ENCODE assay signal across 1 cellular context in the genomic region with DNA sequence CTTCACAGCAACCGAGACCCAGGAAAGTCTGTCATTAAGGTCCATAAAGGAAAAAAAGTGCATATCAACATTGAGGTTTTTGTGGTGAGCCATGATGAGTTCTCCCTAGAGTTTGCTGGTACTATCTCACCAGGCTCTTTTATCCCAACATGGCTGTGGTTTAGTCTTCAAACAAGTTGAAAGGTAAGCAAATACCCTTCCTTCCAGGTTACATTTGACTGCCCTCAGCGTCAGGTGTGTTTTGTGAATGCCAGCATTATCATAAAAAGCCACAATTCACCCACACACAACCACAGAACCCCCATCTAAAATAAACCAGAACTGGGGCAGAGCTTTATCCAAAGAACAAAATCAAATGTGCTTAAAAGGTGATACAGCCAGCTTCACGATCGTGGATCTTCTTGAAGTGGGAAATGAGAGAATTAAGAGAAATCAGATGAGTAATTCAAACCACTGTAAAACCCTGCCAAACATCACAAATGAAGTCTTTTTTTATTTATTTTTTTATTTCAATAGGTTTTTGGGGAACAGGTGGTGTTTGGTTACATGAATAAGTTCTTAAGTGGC.
TF ChIP-seq lines count a peak whose summit lies in the region.

No MANE protein-coding gene starts in this region.

TF ChIP-seq in HepG2, 621 proteins besides CTCF, POLR2A, EP300 and RAD21:
- TF ChIP-seq, protein P1, sequence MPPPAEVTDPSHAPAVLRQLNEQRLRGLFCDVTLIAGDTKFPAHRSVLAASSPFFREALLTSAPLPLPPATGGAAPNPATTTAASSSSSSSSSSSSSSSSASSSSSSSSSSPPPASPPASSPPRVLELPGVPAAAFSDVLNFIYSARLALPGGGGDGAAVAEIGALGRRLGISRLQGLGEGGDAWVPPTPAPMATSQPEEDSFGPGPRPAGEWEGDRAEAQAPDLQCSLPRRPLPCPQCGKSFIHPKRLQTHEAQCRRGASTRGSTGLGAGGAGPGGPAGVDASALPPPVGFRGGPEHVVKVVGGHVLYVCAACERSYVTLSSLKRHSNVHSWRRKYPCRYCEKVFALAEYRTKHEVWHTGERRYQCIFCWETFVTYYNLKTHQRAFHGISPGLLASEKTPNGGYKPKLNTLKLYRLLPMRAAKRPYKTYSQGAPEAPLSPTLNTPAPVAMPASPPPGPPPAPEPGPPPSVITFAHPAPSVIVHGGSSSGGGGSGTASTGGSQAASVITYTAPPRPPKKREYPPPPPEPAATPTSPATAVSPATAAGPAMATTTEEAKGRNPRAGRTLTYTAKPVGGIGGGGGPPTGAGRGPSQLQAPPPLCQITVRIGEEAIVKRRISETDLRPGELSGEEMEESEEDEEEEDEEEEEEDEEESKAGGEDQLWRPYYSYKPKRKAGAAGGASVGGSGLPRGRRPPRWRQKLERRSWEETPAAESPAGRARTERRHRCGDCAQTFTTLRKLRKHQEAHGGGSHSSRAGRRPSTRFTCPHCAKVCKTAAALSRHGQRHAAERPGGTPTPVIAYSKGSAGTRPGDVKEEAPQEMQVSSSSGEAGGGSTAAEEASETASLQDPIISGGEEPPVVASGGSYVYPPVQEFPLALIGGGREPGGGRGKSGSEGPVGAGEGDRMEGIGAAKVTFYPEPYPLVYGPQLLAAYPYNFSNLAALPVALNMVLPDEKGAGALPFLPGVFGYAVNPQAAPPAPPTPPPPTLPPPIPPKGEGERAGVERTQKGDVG (CRISPR knock-in tag; IDR thresholded peaks at IDR 0.05; ENCODE audit: borderline replicate concordance) = no peak
- TF ChIP-seq ZNF224 (CRISPR knock-in tag; IDR thresholded peaks at IDR 0.05) (no peak), ZNF772 (CRISPR knock-in tag; IDR thresholded peaks at IDR 0.05) (no peak), TCF7 (IDR thresholded peaks at IDR 0.05; ENCODE audit: low read depth) (peak; percentile 36; the same call in 1 of the 2 replicates)
